1 cellular context compared by ENCODE assay signal in genomic region chr14:21384494-21384851, GRCh38.
TF ChIP-seq lines count a peak whose summit lies in the region.

No MANE protein-coding gene starts in this region.

TF ChIP-seq in HCT116, 20 proteins besides CTCF, POLR2A, EP300 and RAD21 (continued from another document):
- no peak for TF ChIP-seq MAX (IDR thresholded peaks at IDR 0.05)
- TF ChIP-seq POLR2AphosphoS5 (IDR thresholded peaks at IDR 0.05; ENCODE audit: low read depth, low read length) = no peak
- TF ChIP-seq SRF (IDR thresholded peaks at IDR 0.05; ENCODE audit: low read depth) = no peak
- no peak for TF ChIP-seq SIN3A (IDR thresholded peaks at IDR 0.05; ENCODE audit: low read depth)
- TF ChIP-seq FOSL1 (IDR thresholded peaks at IDR 0.05; ENCODE audit: low read depth) = no peak
- no peak for TF ChIP-seq ZNF274 (IDR thresholded peaks at IDR 0.05; ENCODE audit: low read depth, low read length)
- no peak for TF ChIP-seq EZH2phosphoT487 (IDR thresholded peaks at IDR 0.05; ENCODE audit: borderline replicate concordance)
- no peak for TF ChIP-seq YY1 (IDR thresholded peaks at IDR 0.05; ENCODE audit: extremely low read depth, insufficient replicate concordance, low read depth, low read length)
